1 cellular context compared by ENCODE assay signal in the genomic region with DNA sequence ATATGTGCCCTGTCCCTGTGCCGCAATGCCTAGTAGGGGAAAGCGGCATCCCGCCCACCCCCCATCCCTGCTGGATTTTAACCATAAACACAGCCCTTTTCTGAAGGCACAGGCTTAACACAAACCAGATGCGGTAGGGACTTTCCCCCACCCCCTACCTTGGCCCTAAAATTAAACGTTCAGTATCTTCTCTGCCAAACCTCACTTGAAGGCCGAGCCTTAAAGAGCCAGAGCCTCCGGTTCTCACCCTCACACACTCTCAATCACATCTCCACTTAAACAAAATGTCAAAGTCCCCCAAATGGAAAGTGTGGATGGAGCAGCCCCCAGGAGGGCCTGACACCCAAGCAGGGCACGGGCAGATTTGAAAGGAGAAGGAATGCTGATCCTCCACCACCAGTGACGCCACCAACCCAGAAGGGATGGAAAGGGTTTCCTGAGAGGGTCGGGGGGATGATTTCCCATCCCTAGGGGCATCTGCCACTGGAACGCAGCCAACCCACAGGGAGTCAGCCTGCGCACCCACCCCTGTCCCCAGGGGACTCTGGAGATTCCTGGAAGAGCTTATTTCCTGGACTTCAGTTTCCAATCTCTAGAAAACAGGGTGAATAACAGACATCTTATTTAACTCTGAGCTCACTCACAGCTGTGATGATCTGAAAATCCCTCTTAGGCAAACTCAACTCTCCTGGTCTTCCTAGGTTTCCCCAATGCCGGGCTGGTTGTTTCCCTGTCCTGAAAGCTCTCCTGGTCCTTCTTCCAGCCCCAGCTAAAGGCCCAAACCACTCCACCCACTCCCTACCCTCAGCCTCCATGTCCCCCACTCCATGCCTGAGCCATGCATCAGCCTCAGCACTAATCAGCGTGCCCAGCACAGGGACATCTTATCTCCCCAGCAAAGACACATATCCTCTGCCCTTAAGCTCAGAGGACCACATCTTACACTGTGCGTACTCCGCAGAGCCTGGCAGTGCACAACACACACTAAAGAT.
TF ChIP-seq lines count a peak whose summit lies in the region.

No MANE protein-coding gene starts in this region.

TF ChIP-seq in GM23338, 12 proteins besides CTCF, POLR2A, EP300 and RAD21 (continued from another document):
- TF ChIP-seq, protein P1, sequence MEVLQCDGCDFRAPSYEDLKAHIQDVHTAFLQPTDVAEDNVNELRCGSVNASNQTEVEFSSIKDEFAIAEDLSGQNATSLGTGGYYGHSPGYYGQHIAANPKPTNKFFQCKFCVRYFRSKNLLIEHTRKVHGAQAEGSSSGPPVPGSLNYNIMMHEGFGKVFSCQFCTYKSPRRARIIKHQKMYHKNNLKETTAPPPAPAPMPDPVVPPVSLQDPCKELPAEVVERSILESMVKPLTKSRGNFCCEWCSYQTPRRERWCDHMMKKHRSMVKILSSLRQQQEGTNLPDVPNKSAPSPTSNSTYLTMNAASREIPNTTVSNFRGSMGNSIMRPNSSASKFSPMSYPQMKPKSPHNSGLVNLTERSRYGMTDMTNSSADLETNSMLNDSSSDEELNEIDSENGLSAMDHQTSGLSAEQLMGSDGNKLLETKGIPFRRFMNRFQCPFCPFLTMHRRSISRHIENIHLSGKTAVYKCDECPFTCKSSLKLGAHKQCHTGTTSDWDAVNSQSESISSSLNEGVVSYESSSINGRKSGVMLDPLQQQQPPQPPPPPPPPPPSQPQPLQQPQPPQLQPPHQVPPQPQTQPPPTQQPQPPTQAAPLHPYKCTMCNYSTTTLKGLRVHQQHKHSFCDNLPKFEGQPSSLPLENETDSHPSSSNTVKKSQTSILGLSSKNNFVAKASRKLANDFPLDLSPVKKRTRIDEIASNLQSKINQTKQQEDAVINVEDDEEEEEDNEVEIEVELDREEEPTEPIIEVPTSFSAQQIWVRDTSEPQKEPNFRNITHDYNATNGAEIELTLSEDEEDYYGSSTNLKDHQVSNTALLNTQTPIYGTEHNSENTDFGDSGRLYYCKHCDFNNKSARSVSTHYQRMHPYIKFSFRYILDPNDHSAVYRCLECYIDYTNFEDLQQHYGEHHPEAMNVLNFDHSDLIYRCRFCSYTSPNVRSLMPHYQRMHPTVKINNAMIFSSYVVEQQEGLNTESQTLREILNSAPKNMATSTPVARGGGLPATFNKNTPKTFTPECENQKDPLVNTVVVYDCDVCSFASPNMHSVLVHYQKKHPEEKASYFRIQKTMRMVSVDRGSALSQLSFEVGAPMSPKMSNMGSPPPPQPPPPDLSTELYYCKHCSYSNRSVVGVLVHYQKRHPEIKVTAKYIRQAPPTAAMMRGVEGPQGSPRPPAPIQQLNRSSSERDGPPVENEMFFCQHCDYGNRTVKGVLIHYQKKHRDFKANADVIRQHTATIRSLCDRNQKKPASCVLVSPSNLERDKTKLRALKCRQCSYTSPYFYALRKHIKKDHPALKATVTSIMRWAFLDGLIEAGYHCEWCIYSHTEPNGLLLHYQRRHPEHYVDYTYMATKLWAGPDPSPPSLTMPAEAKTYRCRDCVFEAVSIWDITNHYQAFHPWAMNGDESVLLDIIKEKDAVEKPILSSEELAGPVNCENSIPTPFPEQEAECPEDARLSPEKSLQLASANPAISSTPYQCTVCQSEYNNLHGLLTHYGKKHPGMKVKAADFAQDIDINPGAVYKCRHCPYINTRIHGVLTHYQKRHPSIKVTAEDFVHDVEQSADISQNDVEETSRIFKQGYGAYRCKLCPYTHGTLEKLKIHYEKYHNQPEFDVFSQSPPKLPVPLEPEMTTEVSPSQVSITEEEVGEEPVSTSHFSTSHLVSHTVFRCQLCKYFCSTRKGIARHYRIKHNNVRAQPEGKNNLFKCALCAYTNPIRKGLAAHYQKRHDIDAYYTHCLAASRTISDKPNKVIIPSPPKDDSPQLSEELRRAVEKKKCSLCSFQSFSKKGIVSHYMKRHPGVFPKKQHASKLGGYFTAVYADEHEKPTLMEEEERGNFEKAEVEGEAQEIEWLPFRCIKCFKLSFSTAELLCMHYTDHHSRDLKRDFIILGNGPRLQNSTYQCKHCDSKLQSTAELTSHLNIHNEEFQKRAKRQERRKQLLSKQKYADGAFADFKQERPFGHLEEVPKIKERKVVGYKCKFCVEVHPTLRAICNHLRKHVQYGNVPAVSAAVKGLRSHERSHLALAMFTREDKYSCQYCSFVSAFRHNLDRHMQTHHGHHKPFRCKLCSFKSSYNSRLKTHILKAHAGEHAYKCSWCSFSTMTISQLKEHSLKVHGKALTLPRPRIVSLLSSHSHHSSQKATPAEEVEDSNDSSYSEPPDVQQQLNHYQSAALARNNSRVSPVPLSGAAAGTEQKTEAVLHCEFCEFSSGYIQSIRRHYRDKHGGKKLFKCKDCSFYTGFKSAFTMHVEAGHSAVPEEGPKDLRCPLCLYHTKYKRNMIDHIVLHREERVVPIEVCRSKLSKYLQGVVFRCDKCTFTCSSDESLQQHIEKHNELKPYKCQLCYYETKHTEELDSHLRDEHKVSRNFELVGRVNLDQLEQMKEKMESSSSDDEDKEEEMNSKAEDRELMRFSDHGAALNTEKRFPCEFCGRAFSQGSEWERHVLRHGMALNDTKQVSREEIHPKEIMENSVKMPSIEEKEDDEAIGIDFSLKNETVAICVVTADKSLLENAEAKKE (CRISPR knock-in tag; IDR thresholded peaks at IDR 0.05): no peak
- no peak for TF ChIP-seq STAT1 (IDR thresholded peaks at IDR 0.05; ENCODE audit: unreplicated experiment)
- TF ChIP-seq, protein P2, sequence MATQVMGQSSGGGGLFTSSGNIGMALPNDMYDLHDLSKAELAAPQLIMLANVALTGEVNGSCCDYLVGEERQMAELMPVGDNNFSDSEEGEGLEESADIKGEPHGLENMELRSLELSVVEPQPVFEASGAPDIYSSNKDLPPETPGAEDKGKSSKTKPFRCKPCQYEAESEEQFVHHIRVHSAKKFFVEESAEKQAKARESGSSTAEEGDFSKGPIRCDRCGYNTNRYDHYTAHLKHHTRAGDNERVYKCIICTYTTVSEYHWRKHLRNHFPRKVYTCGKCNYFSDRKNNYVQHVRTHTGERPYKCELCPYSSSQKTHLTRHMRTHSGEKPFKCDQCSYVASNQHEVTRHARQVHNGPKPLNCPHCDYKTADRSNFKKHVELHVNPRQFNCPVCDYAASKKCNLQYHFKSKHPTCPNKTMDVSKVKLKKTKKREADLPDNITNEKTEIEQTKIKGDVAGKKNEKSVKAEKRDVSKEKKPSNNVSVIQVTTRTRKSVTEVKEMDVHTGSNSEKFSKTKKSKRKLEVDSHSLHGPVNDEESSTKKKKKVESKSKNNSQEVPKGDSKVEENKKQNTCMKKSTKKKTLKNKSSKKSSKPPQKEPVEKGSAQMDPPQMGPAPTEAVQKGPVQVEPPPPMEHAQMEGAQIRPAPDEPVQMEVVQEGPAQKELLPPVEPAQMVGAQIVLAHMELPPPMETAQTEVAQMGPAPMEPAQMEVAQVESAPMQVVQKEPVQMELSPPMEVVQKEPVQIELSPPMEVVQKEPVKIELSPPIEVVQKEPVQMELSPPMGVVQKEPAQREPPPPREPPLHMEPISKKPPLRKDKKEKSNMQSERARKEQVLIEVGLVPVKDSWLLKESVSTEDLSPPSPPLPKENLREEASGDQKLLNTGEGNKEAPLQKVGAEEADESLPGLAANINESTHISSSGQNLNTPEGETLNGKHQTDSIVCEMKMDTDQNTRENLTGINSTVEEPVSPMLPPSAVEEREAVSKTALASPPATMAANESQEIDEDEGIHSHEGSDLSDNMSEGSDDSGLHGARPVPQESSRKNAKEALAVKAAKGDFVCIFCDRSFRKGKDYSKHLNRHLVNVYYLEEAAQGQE (IDR thresholded peaks at IDR 0.05; ENCODE audit: unreplicated experiment): no peak
- no peak for TF ChIP-seq JUNB (IDR thresholded peaks at IDR 0.05; ENCODE audit: unreplicated experiment)
